ENCODE assay signal across 22 cellular contexts in the genomic region with DNA sequence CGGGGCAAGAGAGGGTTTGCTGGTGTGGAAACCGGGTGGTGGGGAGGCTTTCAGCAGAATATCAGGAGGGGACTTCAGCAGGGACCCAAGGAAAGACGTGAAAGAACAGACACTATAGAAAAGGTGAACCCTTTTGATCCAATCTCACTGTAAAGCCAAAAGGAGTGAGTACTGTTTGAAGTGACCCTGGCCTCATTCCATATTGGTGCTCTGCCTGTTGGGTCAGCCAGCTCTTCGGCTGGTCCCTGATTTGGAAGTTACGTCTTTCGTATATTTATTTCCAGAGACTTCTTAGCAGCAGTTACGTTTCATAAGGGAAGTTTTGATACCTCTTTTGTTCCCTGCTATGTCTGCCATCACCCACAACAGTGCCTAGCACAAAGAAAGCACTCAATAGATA. TPM values are rescaled to one million over a fixed set of nuclear protein-coding genes. Genes with fewer than 3 reads are reported as not detected.
DNase-seq lines count a peak whose midpoint lies in the region; ATAC-seq and TF ChIP-seq lines count a peak whose summit lies in the region.
"Had no signal": no experiment of that assay in that cellular context is flagged by ENCODE, and none has a peak within 500 bp of the region (broad histone marks: within the 10 kb centered on the region; RNA-seq: fewer than 3 reads in every experiment).

No MANE protein-coding gene starts in this region.

- TF ChIP-seq CTCF in heart right ventricle (IDR thresholded peaks at IDR 0.05) (no peak), nephron progenitor cell (IDR thresholded peaks at IDR 0.05) (no peak), transverse colon (IDR thresholded peaks at IDR 0.05) (no peak), WTC11 (IDR thresholded peaks at IDR 0.05) (no peak)

- ATAC-seq in heart right ventricle (peak in 7 of 8 donors; percentile 21 to 74 (median 44)), WTC11 (no peak), HG03457 (IDR thresholded peaks at IDR 0.05; ENCODE audit: unreplicated experiment) (no peak), HG03039 (IDR thresholded peaks at IDR 0.05; ENCODE audit: unreplicated experiment) (no peak)
- ATAC-seq: activated CD8-positive, alpha-beta memory T cell treated with anti-CD3 and anti-CD28 coated beads, Interleukin-2, amount 10 ng/mL, durations not matched to agents 7 days and 5 days; activated T-cell treated with anti-CD3 and anti-CD28 coated beads, Interleukin-2, amount 50 U/mL, for 72 hours had no signal

- peaks cover 9% of the 10 kb centered on the region for H3K27me3 Mint-ChIP-seq in nephron progenitor cell (ENCODE audit: low read depth, poor library complexity)
- no peaks in the 10 kb centered on the region for H3K27me3 Mint-ChIP-seq in WTC11 (ENCODE audit: low read depth)

- CTCF ChIA-PET in WTC11 (lab: Charles Lee): interaction anchor here (0.9 to 3.4 kb wide), 8 partner anchors 8 to 289 kb away, joined by 3 to 34 read pairs (median 10); a partner anchor contains a TSS

- no peak for TF ChIP-seq POLR2A in transverse colon (IDR thresholded peaks at IDR 0.05)

- peaks cover 35% of the 10 kb centered on the region for H3K36me3 Mint-ChIP-seq in nephron progenitor cell (ENCODE audit: low read depth)
- H3K36me3 Mint-ChIP-seq in WTC11: no peaks in the 10 kb centered on the region
- H3K36me3 Mint-ChIP-seq: activated CD8-positive, alpha-beta memory T cell treated with anti-CD3 and anti-CD28 coated beads, Interleukin-2, amount 10 ng/mL, durations not matched to agents 7 days and 5 days had no signal

- H3K36me3 ChIP-seq in heart right ventricle: peaks cover 0 to 10% (median 0%) of the 10 kb centered on the region in 9 donors
- no peaks in the 10 kb centered on the region for H3K36me3 ChIP-seq in transverse colon

- intact Hi-C loops in heart right ventricle (cut with DNase I) (loop anchor here in 7 of 10 donors (1.0 to 5.0 kb wide), 2 partner anchors 140 to 286 kb away; no protein-coding TSS in a partner anchor), transverse colon (cut with DNase I; ENCODE audit: low total_unique reads) (no loop called here)

- WGBS in heart right ventricle, 2 donors: 21 to 40% methylated on average over 7 of the region's 7 CpGs
- 45 to 66% methylated on average over 7 of the region's 7 CpGs for WGBS in transverse colon (ENCODE audit: low coverage in 1 of 2), 2 donors

- TF ChIP-seq EP300 in transverse colon (IDR thresholded peaks at IDR 0.05; ENCODE audit: low read depth): no peak

- H3K4me1 Mint-ChIP-seq in nephron progenitor cell (peaks cover 28% of the 10 kb centered on the region), WTC11 (peaks cover 12% of the 10 kb centered on the region)
- H3K4me1 Mint-ChIP-seq: neural crest cell had no signal

- POLR2A ChIA-PET in WTC11 (lab: Charles Lee): no interaction called here

- H3K4me3 Mint-ChIP-seq in nephron progenitor cell (no peak overlapping the region), WTC11 (no peak overlapping the region)
- H3K4me3 Mint-ChIP-seq: activated CD4-positive, alpha-beta T cell treated with anti-CD3 and anti-CD28 coated beads, Interleukin-2, amount 10 ng/mL, durations not matched to agents 7 days and 5 days; activated CD8-positive, alpha-beta memory T cell treated with anti-CD3 and anti-CD28 coated beads, Interleukin-2, amount 10 ng/mL, durations not matched to agents 7 days and 5 days; activated T-cell treated with anti-CD3 and anti-CD28 coated beads, Interleukin-2, amount 50 U/mL, for 72 hours; dendritic cell treated with granulocyte-macrophage colony-stimulating factor and Interleukin-4, amounts not matched to agents 40 ng/mL and 50 ng/mL, for 4 days; neural crest cell had no signal

- in situ Hi-C loops in transverse colon (cut with MboI; ENCODE audit: low pct_ligation_motif_present in 1 of 4, low pct_unique_long_range_greater_than_20kb in 1 of 4, low sequenced_read_pairs in 3 of 4): loop anchor here (5.0 to 10.0 kb wide), 4 partner anchors 134 to 286 kb away; no protein-coding TSS in a partner anchor

- H3K9me3 Mint-ChIP-seq in nephron progenitor cell (no peaks in the 10 kb centered on the region), WTC11 (no peaks in the 10 kb centered on the region)
- H3K9me3 Mint-ChIP-seq: activated CD4-positive, alpha-beta T cell treated with anti-CD3 and anti-CD28 coated beads, Interleukin-2, amount 10 ng/mL, durations not matched to agents 7 days and 5 days; activated T-cell treated with anti-CD3 and anti-CD28 coated beads, Interleukin-2, amount 50 U/mL, for 72 hours; dendritic cell treated with granulocyte-macrophage colony-stimulating factor and Interleukin-4, amounts not matched to agents 40 ng/mL and 50 ng/mL, for 4 days; neural crest cell had no signal

- H3K27me3 ChIP-seq in heart right ventricle: no peaks in the 10 kb centered on the region
- H3K27me3 ChIP-seq in transverse colon: no peaks in the 10 kb centered on the region

- H3K9me3 ChIP-seq in heart right ventricle (no peaks in the 10 kb centered on the region), transverse colon (no peaks in the 10 kb centered on the region)

- H3K4me1 ChIP-seq in heart right ventricle (peaks cover 5 to 35% (median 20%) of the 10 kb centered on the region in 9 donors), transverse colon (peaks cover 0 to 17% (median 0%) of the 10 kb centered on the region in 4 donors)

- H3K4me3 ChIP-seq in heart right ventricle (no peak overlapping the region), transverse colon (no peak overlapping the region)

- H3K27ac ChIP-seq in cingulate gyrus (ENCODE audit: low read depth, low read length) (peak overlapping the region; percentile 80), heart right ventricle (peak overlapping the region; percentile 2 to 75 (median 61)), transverse colon (peak overlapping the region; percentile 21 to 54 (median 44))

- DNase-seq in heart right ventricle (peak in 1 of 2 donors; percentile 48), nephron progenitor cell (no peak), transverse colon (no peak), WTC11 (ENCODE audit: low spot score) (no peak)
- DNase-seq: activated CD4-positive, alpha-beta T cell treated with anti-CD3 and anti-CD28 coated beads, Interleukin-2, amount 10 ng/mL, durations not matched to agents 7 days and 5 days; activated CD8-positive, alpha-beta memory T cell treated with anti-CD3 and anti-CD28 coated beads, Interleukin-2, amount 10 ng/mL, durations not matched to agents 7 days and 5 days; activated naive CD4-positive, alpha-beta T cell treated with Interleukin-2 at 50 U/mL for 16 hours; activated T-cell treated with anti-CD3 and anti-CD28 coated beads, Interleukin-2, amount 50 U/mL, for 72 hours; EL; H7; left cardiac atrium; NCI-H1694 treated with DMSO at 0.1 percent for 48 hours; NCI-H226; NCI-H748 treated with DMSO at 0.1 percent for 48 hours; small intestine; stimulated activated CD4-positive, alpha-beta T cell treated with anti-CD3 and anti-CD28 coated beads, Interleukin-2, amount 100 ng/mL, for 24 hours had no signal

- H3K27ac Mint-ChIP-seq in nephron progenitor cell (peak overlapping the region; percentile 14), WTC11 (no peak overlapping the region)
- H3K27ac Mint-ChIP-seq: activated CD4-positive, alpha-beta T cell treated with anti-CD3 and anti-CD28 coated beads, Interleukin-2, amount 10 ng/mL, durations not matched to agents 7 days and 5 days; activated CD8-positive, alpha-beta memory T cell treated with anti-CD3 and anti-CD28 coated beads, Interleukin-2, amount 10 ng/mL, durations not matched to agents 7 days and 5 days; activated T-cell treated with anti-CD3 and anti-CD28 coated beads, Interleukin-2, amount 50 U/mL, for 72 hours; dendritic cell treated with granulocyte-macrophage colony-stimulating factor and Interleukin-4, amounts not matched to agents 40 ng/mL and 50 ng/mL, for 4 days; progenitor cell of endocrine pancreas had no signal

TF ChIP-seq in WTC11, 78 proteins besides CTCF, POLR2A, EP300 and RAD21 (continues in another document):
- TF ChIP-seq JAZF1 (CRISPR knock-in tag; IDR thresholded peaks at IDR 0.05): no peak
- TF ChIP-seq ESRRA (CRISPR knock-in tag; IDR thresholded peaks at IDR 0.05; ENCODE audit: borderline replicate concordance): no peak
- no peak for TF ChIP-seq KAT7 (CRISPR knock-in tag; IDR thresholded peaks at IDR 0.05; ENCODE audit: borderline replicate concordance)
- TF ChIP-seq ZNF317 (CRISPR knock-in tag; IDR thresholded peaks at IDR 0.05; ENCODE audit: borderline replicate concordance, low read depth): no peak
- no peak for TF ChIP-seq ZNF263 (CRISPR knock-in tag; IDR thresholded peaks at IDR 0.05; ENCODE audit: low read depth)
- no peak for TF ChIP-seq IRF2 (CRISPR knock-in tag; IDR thresholded peaks at IDR 0.05; ENCODE audit: borderline replicate concordance, low read depth)
- TF ChIP-seq GABPB1 (CRISPR knock-in tag; IDR thresholded peaks at IDR 0.05): no peak
- TF ChIP-seq, protein P1, sequence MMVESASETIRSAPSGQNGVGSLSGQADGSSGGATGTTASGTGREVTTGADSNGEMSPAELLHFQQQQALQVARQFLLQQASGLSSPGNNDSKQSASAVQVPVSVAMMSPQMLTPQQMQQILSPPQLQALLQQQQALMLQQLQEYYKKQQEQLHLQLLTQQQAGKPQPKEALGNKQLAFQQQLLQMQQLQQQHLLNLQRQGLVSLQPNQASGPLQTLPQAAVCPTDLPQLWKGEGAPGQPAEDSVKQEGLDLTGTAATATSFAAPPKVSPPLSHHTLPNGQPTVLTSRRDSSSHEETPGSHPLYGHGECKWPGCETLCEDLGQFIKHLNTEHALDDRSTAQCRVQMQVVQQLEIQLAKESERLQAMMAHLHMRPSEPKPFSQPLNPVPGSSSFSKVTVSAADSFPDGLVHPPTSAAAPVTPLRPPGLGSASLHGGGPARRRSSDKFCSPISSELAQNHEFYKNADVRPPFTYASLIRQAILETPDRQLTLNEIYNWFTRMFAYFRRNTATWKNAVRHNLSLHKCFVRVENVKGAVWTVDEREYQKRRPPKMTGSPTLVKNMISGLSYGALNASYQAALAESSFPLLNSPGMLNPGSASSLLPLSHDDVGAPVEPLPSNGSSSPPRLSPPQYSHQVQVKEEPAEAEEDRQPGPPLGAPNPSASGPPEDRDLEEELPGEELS (CRISPR knock-in tag; IDR thresholded peaks at IDR 0.05): no peak
- TF ChIP-seq CBFB (CRISPR knock-in tag; IDR thresholded peaks at IDR 0.05; ENCODE audit: low read depth): no peak
- no peak for TF ChIP-seq FOXP1 (CRISPR knock-in tag; IDR thresholded peaks at IDR 0.05; ENCODE audit: borderline replicate concordance)

RNA-seq across cellular contexts. Expression of a gene that starts 21.9 kb away (rescaled TPM):
- total RNA-seq in heart right ventricle: 1 to 10 TPM in 5 of 10 donors, under 1 TPM in 5; 0.34 to 2.5 (median 1.2) TPM
- 1 to 10 TPM; 1.6 to 2.4 TPM for polyA plus RNA-seq in heart right ventricle
- 1 to 10 TPM in 2 of 4 donors, under 1 TPM in 1, not detected in 1; 0.80 to 3.5 (median 3.5) TPM for total RNA-seq in transverse colon
- total RNA-seq in WTC11 (2021): 4.3 to 4.6 TPM (median 4.5 TPM) in 3 replicates

RNA-seq across cellular contexts. Expression of a gene that starts 39.9 kb away (rescaled TPM):
- total RNA-seq in heart right ventricle (10 to 100 TPM; 33.5 to 47.7 (median 42.1) TPM), transverse colon (10 to 100 TPM; 27.9 to 74.2 (median 52.1) TPM), WTC11 (2021) (36.0 to 39.2 TPM (median 38.4 TPM) in 3 replicates)
- polyA plus RNA-seq in heart right ventricle: 10 to 100 TPM; 18.5 to 27.9 TPM

RNA-seq across cellular contexts. Expression of a gene that starts 56.6 kb away (rescaled TPM):
- 1 to 10 TPM; 4.8 to 8.4 (median 7.0) TPM for total RNA-seq in heart right ventricle
- polyA plus RNA-seq in heart right ventricle: 1 to 10 TPM; 1.5 to 4.4 TPM
- 10 to 100 TPM; 15.5 to 44.4 (median 28.0) TPM for total RNA-seq in transverse colon
- 12.0 to 14.6 TPM (median 12.9 TPM) in 3 replicates for total RNA-seq in WTC11 (2021)

Comparison
In these comparisons a context has a peak if more than half of its experiments do, and no peak if none do; other contexts are left out.
1. ATAC-seq: peak in heart right ventricle (7 of 8); none in WTC11 (single experiment), HG03457 (single experiment) and HG03039 (single experiment).
2. Peak in every context shown above with its lines, with median percentiles within 50 percentile points of each other: H3K27ac ChIP-seq.